In genomic region chr19:18428837-18429674, GRCh38 we compare ENCODE assay signal across 1 cellular context.
TF ChIP-seq lines count a peak whose summit lies in the region.

No MANE protein-coding gene starts in this region.

TF ChIP-seq in HEK293, 187 proteins besides CTCF, POLR2A, EP300 and RAD21 (continued from another document):
- TF ChIP-seq ZNF670 (tag by site-specific recombination; IDR thresholded peaks at IDR 0.05; ENCODE audit: low read depth) = no peak
- no peak for TF ChIP-seq ZNF266 (tag by site-specific recombination; IDR thresholded peaks at IDR 0.05; ENCODE audit: low read depth)
- no peak for TF ChIP-seq ZNF37A (tag by site-specific recombination; IDR thresholded peaks at IDR 0.05)
- TF ChIP-seq PATZ1 (tag by site-specific recombination; IDR thresholded peaks at IDR 0.05) = peak; percentile 99
- no peak for TF ChIP-seq ZNF560 (tag by site-specific recombination; IDR thresholded peaks at IDR 0.05; ENCODE audit: borderline replicate concordance)
- no peak; the same call in 1 of the 2 replicates for TF ChIP-seq ZNF692 (tag by site-specific recombination; IDR thresholded peaks at IDR 0.05)
- peak; percentile 93 for TF ChIP-seq KLF1 (tag by site-specific recombination; IDR thresholded peaks at IDR 0.05)
- no peak for TF ChIP-seq ZNF221 (tag by site-specific recombination; IDR thresholded peaks at IDR 0.05; ENCODE audit: borderline replicate concordance)
- TF ChIP-seq ZSCAN4 (tag by site-specific recombination; IDR thresholded peaks at IDR 0.05) = no peak
- TF ChIP-seq ZNF544 (tag by site-specific recombination; IDR thresholded peaks at IDR 0.05) = no peak
- no peak for TF ChIP-seq ZNF639 (tag by site-specific recombination; IDR thresholded peaks at IDR 0.05)
- TF ChIP-seq ZNF585B (tag by site-specific recombination; IDR thresholded peaks at IDR 0.05) = no peak
- TF ChIP-seq PRDM4 (tag by site-specific recombination; IDR thresholded peaks at IDR 0.05) = no peak
- no peak for TF ChIP-seq ZNF2 (tag by site-specific recombination; IDR thresholded peaks at IDR 0.05)
- no peak for TF ChIP-seq HOXA7 (CRISPR knock-in tag; IDR thresholded peaks at IDR 0.05; ENCODE audit: borderline replicate concordance)
- TF ChIP-seq REST (tag by site-specific recombination; IDR thresholded peaks at IDR 0.05) = no peak
- no peak for TF ChIP-seq ZSCAN16 (tag by site-specific recombination; IDR thresholded peaks at IDR 0.05)
- peak; percentile 83 for TF ChIP-seq ZBTB8A (tag by site-specific recombination; IDR thresholded peaks at IDR 0.05)
- no peak for TF ChIP-seq ZBTB11 (tag by site-specific recombination; conservative IDR thresholded peaks at IDR 0.05; ENCODE audit: low read depth)
- TF ChIP-seq ZNF776 (tag by site-specific recombination; IDR thresholded peaks at IDR 0.05; ENCODE audit: borderline replicate concordance) = no peak
- no peak for TF ChIP-seq PRDM1 (tag by site-specific recombination; IDR thresholded peaks at IDR 0.05)
- no peak for TF ChIP-seq ZNF280C (tag by site-specific recombination; IDR thresholded peaks at IDR 0.05)
- no peak for TF ChIP-seq ZNF658 (tag by site-specific recombination; IDR thresholded peaks at IDR 0.05)
- no peak for TF ChIP-seq ZFP41 (tag by site-specific recombination; IDR thresholded peaks at IDR 0.05; ENCODE audit: borderline replicate concordance)
- TF ChIP-seq ZNF48 (tag by site-specific recombination; IDR thresholded peaks at IDR 0.05) = no peak
- no peak for TF ChIP-seq ZNF558 (tag by site-specific recombination; IDR thresholded peaks at IDR 0.05)
- no peak for TF ChIP-seq ZNF548 (tag by site-specific recombination; IDR thresholded peaks at IDR 0.05)
- no peak for TF ChIP-seq ZNF433 (tag by site-specific recombination; IDR thresholded peaks at IDR 0.05; ENCODE audit: low read depth)
- no peak for TF ChIP-seq ZNF350 (tag by site-specific recombination; IDR thresholded peaks at IDR 0.05)
- no peak for TF ChIP-seq GLI2 (tag by site-specific recombination; IDR thresholded peaks at IDR 0.05; ENCODE audit: borderline replicate concordance, low read depth)
- no peak for TF ChIP-seq ZNF791 (tag by site-specific recombination; IDR thresholded peaks at IDR 0.05)
- TF ChIP-seq ZNF26 (tag by site-specific recombination; IDR thresholded peaks at IDR 0.05) = no peak
